8 cellular contexts compared by ENCODE assay signal in genomic region chr6:30908700-30909099, GRCh38. TPM values are rescaled to one million over a fixed set of nuclear protein-coding genes. Genes with fewer than 3 reads are reported as not detected.
DNase-seq lines count a peak whose midpoint lies in the region; ATAC-seq and TF ChIP-seq lines count a peak whose summit lies in the region.

No MANE protein-coding gene starts in this region.

- no peak for TF ChIP-seq CTCF in WTC11 (IDR thresholded peaks at IDR 0.05)

- H3K27ac Mint-ChIP-seq in WTC11 = peak overlapping the region; percentile 75; the same call in 1 of the 2 replicates

- H3K4me1 Mint-ChIP-seq in WTC11 = peaks cover 19% of the 10 kb centered on the region

- peak overlapping the region; percentile 78 for H3K4me2 ChIP-seq in skeletal muscle satellite cell (ENCODE audit: low read length)

- H3K4me3 ChIP-seq in H7 (ENCODE audit: insufficient read depth, low read depth, low read length) (peak overlapping the region; percentile 70), right cardiac atrium (ENCODE audit: low read length) (peak overlapping the region; percentile 99), skeletal muscle satellite cell (ENCODE audit: low read length) (peak overlapping the region; percentile 91)

- WGBS in right cardiac atrium = 30% methylated on average over 2 of the region's 2 CpGs

- ATAC-seq in WTC11 = no peak
- no peak for ATAC-seq in right cardiac atrium
- ATAC-seq in GM21423 (IDR thresholded peaks at IDR 0.05; ENCODE audit: unreplicated experiment) = no peak
- ATAC-seq in HG03469 (IDR thresholded peaks at IDR 0.05; ENCODE audit: unreplicated experiment) = no peak
- no peak for ATAC-seq in GM21737 (IDR thresholded peaks at IDR 0.05; ENCODE audit: unreplicated experiment)

- no peaks in the 10 kb centered on the region; the same call in 1 of the 2 replicates for H3K27me3 Mint-ChIP-seq in WTC11 (ENCODE audit: low read depth)

- H3K9me3 Mint-ChIP-seq in WTC11 = no peaks in the 10 kb centered on the region

- CTCF ChIA-PET in WTC11 (lab: Charles Lee) = interaction anchor here (1.1 to 2.0 kb wide), 6 partner anchors 26 to 229 kb away, joined by 3 to 18 read pairs (median 6); no protein-coding TSS in a partner anchor

- H3K4me1 ChIP-seq in right cardiac atrium (ENCODE audit: control insufficient read depth, insufficient read depth, low read length) (peaks cover 8% of the 10 kb centered on the region), skeletal muscle satellite cell (ENCODE audit: control insufficient read depth, insufficient read depth, low read length) (peaks cover 12% of the 10 kb centered on the region)

- peaks cover 19% of the 10 kb centered on the region for H3K36me3 Mint-ChIP-seq in WTC11

- POLR2A ChIA-PET in WTC11 (lab: Charles Lee) = interaction anchor here (0.6 to 1.4 kb wide), 2 partner anchors 73 to 162 kb away, joined by 3 to 7 read pairs; no protein-coding TSS in a partner anchor

- H3K36me3 ChIP-seq in H7 (replicated peaks; ENCODE audit: control insufficient read depth, insufficient read depth, low read length) = peaks cover 15% of the 10 kb centered on the region
- H3K36me3 ChIP-seq in skeletal muscle satellite cell (ENCODE audit: insufficient read depth, low read length) = peaks cover 18% of the 10 kb centered on the region

- no peaks in the 10 kb centered on the region for H3K9me3 ChIP-seq in right cardiac atrium (ENCODE audit: control insufficient read depth, low read length)
- H3K9me3 ChIP-seq in skeletal muscle satellite cell (replicated peaks; ENCODE audit: low read length) = no peaks in the 10 kb centered on the region

- intact Hi-C loops in right cardiac atrium (cut with DNase I) = no loop called here

- no peak overlapping the region for H3K27ac ChIP-seq in right cardiac atrium (ENCODE audit: low read length)

- peak overlapping the region; percentile 91 for H3K9ac ChIP-seq in skeletal muscle satellite cell (ENCODE audit: low read depth, low read length)

- peak overlapping the region; percentile 100 for H3K4me3 Mint-ChIP-seq in WTC11

- no peaks in the 10 kb centered on the region for H3K27me3 ChIP-seq in H7 (ENCODE audit: control insufficient read depth, insufficient read depth, low read length)
- H3K27me3 ChIP-seq in right cardiac atrium (ENCODE audit: control insufficient read depth, insufficient read depth) = no peaks in the 10 kb centered on the region
- H3K27me3 ChIP-seq in skeletal muscle satellite cell (ENCODE audit: control insufficient read depth, insufficient read depth, low read length) = no peaks in the 10 kb centered on the region

- DNase-seq in H7 = no peak
- DNase-seq in WTC11 (ENCODE audit: low spot score) = no peak
- no peak for DNase-seq in right cardiac atrium
- DNase-seq in epidermal melanocyte (ENCODE audit: insufficient read length, low spot score) = no peak

TF ChIP-seq in WTC11, 78 proteins besides CTCF, POLR2A, EP300 and RAD21:
- TF ChIP-seq, protein P1, sequence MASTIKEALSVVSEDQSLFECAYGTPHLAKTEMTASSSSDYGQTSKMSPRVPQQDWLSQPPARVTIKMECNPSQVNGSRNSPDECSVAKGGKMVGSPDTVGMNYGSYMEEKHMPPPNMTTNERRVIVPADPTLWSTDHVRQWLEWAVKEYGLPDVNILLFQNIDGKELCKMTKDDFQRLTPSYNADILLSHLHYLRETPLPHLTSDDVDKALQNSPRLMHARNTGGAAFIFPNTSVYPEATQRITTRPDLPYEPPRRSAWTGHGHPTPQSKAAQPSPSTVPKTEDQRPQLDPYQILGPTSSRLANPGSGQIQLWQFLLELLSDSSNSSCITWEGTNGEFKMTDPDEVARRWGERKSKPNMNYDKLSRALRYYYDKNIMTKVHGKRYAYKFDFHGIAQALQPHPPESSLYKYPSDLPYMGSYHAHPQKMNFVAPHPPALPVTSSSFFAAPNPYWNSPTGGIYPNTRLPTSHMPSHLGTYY (CRISPR knock-in tag; IDR thresholded peaks at IDR 0.05) = no peak
TF ChIP-seq in WTC11: peak in this region for 0.

RNA-seq across cellular contexts. Expression of gene GTF2H4, which starts 0.7 kb away (rescaled TPM):
- 30.5 and 30.9 TPM in 2 replicates for total RNA-seq in H7 (2014; rRNA removed; shearing (Covaris generic))
- total RNA-seq in WTC11 (2021) = 46.2 to 49.7 TPM (median 49.2 TPM) in 3 replicates
- total RNA-seq in right cardiac atrium = 10 to 100 TPM; 13.6 to 29.7 (median 18.2) TPM
- 10.6 TPM for polyA plus RNA-seq in right cardiac atrium
- 6.3 and 7.0 TPM in 2 replicates for total RNA-seq in skeletal muscle satellite cell (2012; rRNA removed)

RNA-seq across cellular contexts. Expression of gene VARS2, which starts 5.3 kb away (rescaled TPM):
- total RNA-seq in H7 (2014; rRNA removed; shearing (Covaris generic)) = 54.4 and 60.5 TPM in 2 replicates
- total RNA-seq in WTC11 (2021) = 65.6 to 74.1 TPM (median 69.9 TPM) in 3 replicates
- total RNA-seq in right cardiac atrium = 10 to 100 TPM; 14.8 to 20.8 (median 16.9) TPM
- 14.2 TPM for polyA plus RNA-seq in right cardiac atrium
- 13.9 and 15.9 TPM in 2 replicates for total RNA-seq in skeletal muscle satellite cell (2012; rRNA removed)

RNA-seq across cellular contexts. Expression of gene SFTA2, which starts 23.3 kb away (rescaled TPM):
- not detected in 2 replicates for total RNA-seq in H7 (2014; rRNA removed; shearing (Covaris generic))
- total RNA-seq in WTC11 (2021) (0.66 to 0.80 TPM in 2 of 3 replicates, not detected in the other), right cardiac atrium (under 1 TPM in 1 of 4 donors, not detected in 3; 0.45 TPM)
- not detected for polyA plus RNA-seq in right cardiac atrium
- not detected in 2 replicates for total RNA-seq in skeletal muscle satellite cell (2012; rRNA removed)

RNA-seq across cellular contexts. Expression of gene DDR1, which starts 24.4 kb away (rescaled TPM):
- total RNA-seq in H7 (2014; rRNA removed; shearing (Covaris generic)) = 117 and 127 TPM in 2 replicates
- total RNA-seq in WTC11 (2021) (195 to 230 TPM (median 203 TPM) in 3 replicates), right cardiac atrium (100 to 1,000 TPM in 2 of 4 donors, 10 to 100 TPM in 2; 96.2 to 120 (median 100) TPM)
- polyA plus RNA-seq in right cardiac atrium = 46.9 TPM
- 3.8 and 3.9 TPM in 2 replicates for total RNA-seq in skeletal muscle satellite cell (2012; rRNA removed)

RNA-seq across cellular contexts. Expression of gene MUCL3, which starts 32.1 kb away (rescaled TPM):
- not detected in 2 replicates for total RNA-seq in H7 (2014; rRNA removed; shearing (Covaris generic))
- total RNA-seq in WTC11 (2021) = 0.15 to 0.21 TPM (median 0.18 TPM) in 3 replicates
- total RNA-seq in right cardiac atrium = not detected
- not detected for polyA plus RNA-seq in right cardiac atrium
- total RNA-seq in skeletal muscle satellite cell (2012; rRNA removed) = not detected in 2 replicates
